Comparison of ENCODE assay signal across 20 cellular contexts in the genomic region with DNA sequence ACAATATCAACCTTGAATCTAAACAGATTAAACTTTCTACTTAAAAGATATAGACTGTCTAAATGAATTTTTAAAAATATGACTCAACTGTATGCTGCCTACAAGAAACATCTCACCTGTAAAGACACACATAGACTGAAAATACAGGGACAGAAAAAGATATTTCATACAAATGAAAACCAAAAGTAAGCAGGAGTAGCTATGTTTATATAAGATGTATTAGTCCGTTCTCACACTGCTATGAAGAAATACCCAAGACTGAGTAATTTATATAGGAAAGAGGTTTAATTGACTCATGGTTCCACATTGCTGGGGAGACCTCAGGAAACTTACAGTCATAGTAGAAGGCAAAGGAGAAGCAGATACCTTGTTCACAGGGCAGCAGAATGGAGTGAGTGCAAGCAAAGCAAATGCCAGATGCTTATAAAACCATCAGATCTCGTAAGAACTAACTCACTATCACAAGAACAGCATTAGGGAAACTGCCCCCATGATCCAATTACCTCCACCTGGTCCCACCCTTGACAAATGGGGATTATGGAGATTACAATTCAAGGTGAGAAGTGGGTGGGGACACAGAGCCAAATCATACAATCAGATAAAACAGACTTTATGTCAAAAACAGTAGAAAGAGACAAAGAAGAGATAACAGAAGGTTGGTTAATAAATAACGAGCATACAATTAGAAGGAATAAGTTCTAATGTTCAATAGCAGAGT.
A peak's percentile ranks its signal among the peaks of the same experiment; 100 is the strongest.
DNase-seq lines count a peak whose midpoint lies in the region; ATAC-seq lines count a peak whose summit lies in the region.
"Had no signal": no experiment of that assay in that cellular context is flagged by ENCODE, and none has a peak within 500 bp of the region (broad histone marks: within the 10 kb centered on the region; RNA-seq: fewer than 3 reads in every experiment).

No MANE protein-coding gene starts in this region.

- ATAC-seq in stimulated activated naive CD8-positive, alpha-beta T cell treated with anti-CD3 and anti-CD28 coated beads, Interleukin-15, Interleukin-2, amounts not matched to agents 100 U/mL and 50 U/mL, for 24 hours, result peak; percentile 40

- POLR2A ChIA-PET in activated CD4-positive, alpha-beta T cell treated with anti-CD3 and anti-CD28 coated beads, Interleukin-2, amount 10 ng/mL, durations not matched to agents 7 days and 5 days (lab: Charles Lee), result no interaction called here

- peaks cover 38% of the 10 kb centered on the region for H3K36me3 Mint-ChIP-seq in activated CD4-positive, alpha-beta T cell treated with anti-CD3 and anti-CD28 coated beads, Interleukin-2, amount 10 ng/mL, durations not matched to agents 7 days and 5 days (ENCODE audit: low read depth)
- H3K36me3 Mint-ChIP-seq in activated naive CD4-positive, alpha-beta T cell treated with anti-CD3 and anti-CD28 coated beads, Interleukin-2, amount 50 U/mL, for 24 hours, result peaks cover 23% of the 10 kb centered on the region
- peaks cover 25% of the 10 kb centered on the region for H3K36me3 Mint-ChIP-seq in activated naive CD4-positive, alpha-beta T cell treated with anti-CD3 and anti-CD28 coated beads, Interleukin-2, amount 10 ng/mL, durations not matched to agents 7 days and 5 days
- peaks cover 19% of the 10 kb centered on the region for H3K36me3 Mint-ChIP-seq in activated naive CD8-positive, alpha-beta T cell

- no peak overlapping the region for H3K4me3 Mint-ChIP-seq in activated CD4-positive, alpha-beta T cell treated with anti-CD3 and anti-CD28 coated beads, Interleukin-2, amount 10 ng/mL, durations not matched to agents 7 days and 5 days
- no peak overlapping the region for H3K4me3 Mint-ChIP-seq in activated naive CD4-positive, alpha-beta T cell treated with anti-CD3 and anti-CD28 coated beads, Interleukin-2, amount 50 U/mL, for 24 hours
- H3K4me3 Mint-ChIP-seq in activated naive CD4-positive, alpha-beta T cell treated with anti-CD3 and anti-CD28 coated beads, Interleukin-2, amount 10 ng/mL, durations not matched to agents 7 days and 5 days, result no peak overlapping the region
- no peak overlapping the region for H3K4me3 Mint-ChIP-seq in activated naive CD8-positive, alpha-beta T cell
- H3K4me3 Mint-ChIP-seq: CD8-positive, alpha-beta memory T cell; H9; HFFc6 had no signal

- H3K9me3 Mint-ChIP-seq in activated CD4-positive, alpha-beta T cell treated with anti-CD3 and anti-CD28 coated beads, Interleukin-2, amount 10 ng/mL, durations not matched to agents 7 days and 5 days, result peaks cover 46% of the 10 kb centered on the region
- peaks cover 23% of the 10 kb centered on the region for H3K9me3 Mint-ChIP-seq in activated naive CD4-positive, alpha-beta T cell treated with anti-CD3 and anti-CD28 coated beads, Interleukin-2, amount 50 U/mL, for 24 hours
- H3K9me3 Mint-ChIP-seq in activated naive CD4-positive, alpha-beta T cell treated with anti-CD3 and anti-CD28 coated beads, Interleukin-2, amount 10 ng/mL, durations not matched to agents 7 days and 5 days, result peaks cover 42% of the 10 kb centered on the region
- H3K9me3 Mint-ChIP-seq in activated naive CD8-positive, alpha-beta T cell (ENCODE audit: low read depth), result peaks cover 20% of the 10 kb centered on the region

- peaks cover 12% of the 10 kb centered on the region for H3K4me1 Mint-ChIP-seq in activated CD4-positive, alpha-beta T cell treated with anti-CD3 and anti-CD28 coated beads, Interleukin-2, amount 10 ng/mL, durations not matched to agents 7 days and 5 days
- no peaks in the 10 kb centered on the region for H3K4me1 Mint-ChIP-seq in activated naive CD4-positive, alpha-beta T cell treated with anti-CD3 and anti-CD28 coated beads, Interleukin-2, amount 50 U/mL, for 24 hours
- H3K4me1 Mint-ChIP-seq in activated naive CD4-positive, alpha-beta T cell treated with anti-CD3 and anti-CD28 coated beads, Interleukin-2, amount 10 ng/mL, durations not matched to agents 7 days and 5 days, result peaks cover 2% of the 10 kb centered on the region
- H3K4me1 Mint-ChIP-seq in activated naive CD8-positive, alpha-beta T cell (ENCODE audit: low read depth), result no peaks in the 10 kb centered on the region
- H3K4me1 Mint-ChIP-seq: CD8-positive, alpha-beta memory T cell had no signal

- H3K27me3 Mint-ChIP-seq in activated CD4-positive, alpha-beta T cell treated with anti-CD3 and anti-CD28 coated beads, Interleukin-2, amount 10 ng/mL, durations not matched to agents 7 days and 5 days, result no peaks in the 10 kb centered on the region
- no peaks in the 10 kb centered on the region for H3K27me3 Mint-ChIP-seq in activated naive CD4-positive, alpha-beta T cell treated with anti-CD3 and anti-CD28 coated beads, Interleukin-2, amount 50 U/mL, for 24 hours
- no peaks in the 10 kb centered on the region for H3K27me3 Mint-ChIP-seq in activated naive CD4-positive, alpha-beta T cell treated with anti-CD3 and anti-CD28 coated beads, Interleukin-2, amount 10 ng/mL, durations not matched to agents 7 days and 5 days
- H3K27me3 Mint-ChIP-seq in activated naive CD8-positive, alpha-beta T cell, result no peaks in the 10 kb centered on the region

- CTCF ChIA-PET in activated CD4-positive, alpha-beta T cell treated with anti-CD3 and anti-CD28 coated beads, Interleukin-2, amount 10 ng/mL, durations not matched to agents 7 days and 5 days (lab: Charles Lee), result interaction anchor here (0.9 to 1.9 kb wide), 4 partner anchors 9 to 109 kb away, joined by 3 to 5 read pairs (median 3); no protein-coding TSS in a partner anchor
- CTCF ChIA-PET in activated naive CD4-positive, alpha-beta T cell treated with anti-CD3 and anti-CD28 coated beads, Interleukin-2, amount 10 ng/mL, durations not matched to agents 7 days and 5 days (lab: Charles Lee), result no interaction called here

- no peak for DNase-seq in activated CD4-positive, alpha-beta T cell treated with anti-CD3 and anti-CD28 coated beads, Interleukin-2, amount 10 ng/mL, durations not matched to agents 7 days and 5 days
- no peak for DNase-seq in activated CD4-positive, alpha-beta T cell treated with anti-CD3 and anti-CD28 coated beads, Interleukin-2, amount 50 U/mL, for 48 hours
- no peak for DNase-seq in activated naive CD4-positive, alpha-beta T cell treated with anti-CD3 and anti-CD28 coated beads, Interleukin-2, amount 10 ng/mL, durations not matched to agents 7 days and 5 days
- DNase-seq in stimulated activated naive CD8-positive, alpha-beta T cell treated with anti-CD3 and anti-CD28 coated beads, Interleukin-15, Interleukin-2, amounts not matched to agents 100 U/mL and 50 U/mL, for 24 hours, result no peak
- DNase-seq in stimulated activated naive CD4-positive, alpha-beta T cell treated with Interleukin-2 at 50 U/mL for 16 hours (lab: John Stamatoyannopoulos, UW), result no peak
- no peak for DNase-seq in SIG-M5 (lab: John Stamatoyannopoulos, UW)
- DNase-seq: Calu3; CD8-positive, alpha-beta memory T cell; DMS153; GM23248; H9; HFFc6; Karpas-422; MV-4-11; NCI-H1417 treated with DMSO at 0.1 percent for 48 hours; NCI-H187 treated with DMSO at 0.1 percent for 48 hours; NCI-H748 treated with DMSO at 0.1 percent for 48 hours; OCI-M1 had no signal

- peak overlapping the region; percentile 37 for H3K27ac Mint-ChIP-seq in activated CD4-positive, alpha-beta T cell treated with anti-CD3 and anti-CD28 coated beads, Interleukin-2, amount 10 ng/mL, durations not matched to agents 7 days and 5 days
- H3K27ac Mint-ChIP-seq in activated naive CD4-positive, alpha-beta T cell treated with anti-CD3 and anti-CD28 coated beads, Interleukin-2, amount 50 U/mL, for 24 hours, result peak overlapping the region; percentile 5
- H3K27ac Mint-ChIP-seq in activated naive CD4-positive, alpha-beta T cell treated with anti-CD3 and anti-CD28 coated beads, Interleukin-2, amount 10 ng/mL, durations not matched to agents 7 days and 5 days, result no peak overlapping the region
- peak overlapping the region; percentile 29 for H3K27ac Mint-ChIP-seq in activated naive CD8-positive, alpha-beta T cell
- H3K27ac Mint-ChIP-seq: H9, HFFc6 had no signal
